ENCODE assay signal across 23 cellular contexts in the genomic region with DNA sequence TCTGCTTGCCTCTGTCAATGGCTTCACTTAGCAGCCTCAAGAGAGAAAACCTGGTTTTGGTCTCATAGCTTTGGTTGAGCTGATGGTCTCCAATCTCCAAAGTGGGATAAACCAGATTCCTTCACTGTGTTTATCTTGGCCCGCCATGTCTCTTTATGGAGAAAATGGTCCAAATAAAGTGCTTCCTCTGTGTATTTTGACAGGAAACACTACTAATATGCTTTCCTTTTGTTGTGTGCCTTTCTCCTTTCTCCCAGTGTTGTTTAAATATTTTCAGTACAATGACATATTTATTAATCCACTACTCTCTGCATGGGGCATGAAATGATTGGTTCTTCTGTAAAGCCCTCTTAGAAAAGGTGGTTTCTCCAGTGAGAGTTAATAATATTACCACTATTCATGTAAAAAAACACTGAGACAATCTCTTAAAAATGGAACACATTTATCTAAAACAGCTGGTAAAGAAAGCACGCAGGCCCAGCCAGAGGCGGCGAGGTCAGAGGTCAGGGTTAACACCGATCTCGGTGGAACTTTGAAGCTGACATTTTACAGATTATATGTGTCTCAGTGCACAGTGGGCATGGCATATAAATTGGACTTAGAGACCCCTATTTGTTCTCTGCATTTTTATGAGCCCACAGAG. TPM values are rescaled to one million over a fixed set of nuclear protein-coding genes. Genes with fewer than 3 reads are reported as not detected.
"Had no signal": no experiment of that assay in that cellular context is flagged by ENCODE, and none has a peak within 500 bp of the region (broad histone marks: within the 10 kb centered on the region; RNA-seq: fewer than 3 reads in every experiment).

No MANE protein-coding gene starts in this region.

- ATAC-seq: stimulated activated naive CD8-positive, alpha-beta T cell treated with anti-CD3 and anti-CD28 coated beads, Interleukin-15, Interleukin-2, amounts not matched to agents 100 U/mL and 50 U/mL, for 24 hours had no signal

- H3K27ac ChIP-seq: esophagus squamous epithelium, left lung, neural progenitor cell, tibial artery, VCaP had no signal

- H3K4me1 Mint-ChIP-seq: activated naive CD4-positive, alpha-beta T cell treated with anti-CD3 and anti-CD28 coated beads, Interleukin-2, amount 50 U/mL, for 24 hours had no signal

- H3K36me3 ChIP-seq: esophagus squamous epithelium, left lung, neural progenitor cell, tibial artery had no signal

- H3K36me3 Mint-ChIP-seq: activated naive CD4-positive, alpha-beta T cell treated with anti-CD3 and anti-CD28 coated beads, Interleukin-2, amount 50 U/mL, for 24 hours; neural progenitor cell had no signal

- FAIRE-seq: astrocyte, bronchial epithelial cell had no signal

- H3K27ac Mint-ChIP-seq: activated naive CD4-positive, alpha-beta T cell treated with anti-CD3 and anti-CD28 coated beads, Interleukin-2, amount 50 U/mL, for 24 hours; neural progenitor cell had no signal

- H3K4me3 ChIP-seq: esophagus squamous epithelium, left lung, neural progenitor cell, tibial artery had no signal

- H3K9me3 ChIP-seq: esophagus squamous epithelium, left lung, tibial artery had no signal

- H3K9me3 Mint-ChIP-seq: activated naive CD4-positive, alpha-beta T cell treated with anti-CD3 and anti-CD28 coated beads, Interleukin-2, amount 50 U/mL, for 24 hours; neural progenitor cell had no signal

- H3K27me3 ChIP-seq: left lung, tibial artery had no signal

- H3K4me2 ChIP-seq: neural progenitor cell had no signal

- H3K9ac ChIP-seq: neural progenitor cell had no signal

- DNase-seq: activated CD4-positive, alpha-beta T cell treated with anti-CD3 and anti-CD28 coated beads for 1 hour; activated CD4-positive, alpha-beta T cell treated with anti-CD3 and anti-CD28 coated beads, Interleukin-2, amount 50 U/mL, for 4 hours; activated gamma-delta T cell; cerebellar nuclear complex; cortex of kidney; effector CD8-positive, alpha-beta T cell; esophagus squamous epithelium; head of caudate nucleus; left lung; mammary epithelial cell; midbrain; stimulated activated CD4-positive, alpha-beta T cell treated with anti-CD3 and anti-CD28 coated beads, Interleukin-2, amount 100 ng/mL, for 24 hours; stimulated activated naive CD8-positive, alpha-beta T cell treated with anti-CD3 and anti-CD28 coated beads, Interleukin-15, Interleukin-2, amounts not matched to agents 100 U/mL and 50 U/mL, for 24 hours; substantia nigra; SW 1271; T-helper 2 cell; tibial artery had no signal

- H2AFZ ChIP-seq: neural progenitor cell had no signal

- H3K4me3 Mint-ChIP-seq: activated naive CD4-positive, alpha-beta T cell treated with anti-CD3 and anti-CD28 coated beads, Interleukin-2, amount 50 U/mL, for 24 hours; neural progenitor cell had no signal

RNA-seq across cellular contexts. Expression of gene TMEM30B, which starts 24.2 kb away (rescaled TPM):
- total RNA-seq: fibroblast of villous mesenchyme had no signal
